In the genomic region with DNA sequence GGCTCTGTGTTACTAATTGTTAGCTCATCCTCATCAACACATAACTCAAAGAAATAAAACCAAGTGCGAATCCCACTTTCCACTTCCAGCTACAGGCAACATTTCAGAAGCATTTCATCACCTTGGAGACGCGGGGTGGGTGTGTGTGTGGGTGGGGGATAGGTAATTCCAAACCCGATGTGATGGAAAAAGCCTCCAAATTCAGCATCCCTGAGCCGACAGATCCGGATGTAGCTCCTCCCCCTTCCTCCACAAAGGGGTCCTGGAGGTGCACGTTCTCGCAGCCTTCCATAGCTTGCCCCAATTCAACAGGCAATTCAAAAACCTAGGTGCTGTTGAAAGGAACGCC, we compare ENCODE assay signal across 8 cellular contexts. TPM values are rescaled to one million over a fixed set of nuclear protein-coding genes. Genes with fewer than 3 reads are reported as not detected.
DNase-seq lines count a peak whose midpoint lies in the region; ATAC-seq, FAIRE-seq and TF ChIP-seq lines count a peak whose summit lies in the region.

No MANE protein-coding gene starts in this region.

- no peaks in the 10 kb centered on the region for H3K9me3 ChIP-seq in Loucy (ENCODE audit: insufficient read depth, low read depth, low read length)
- H3K9me3 ChIP-seq in keratinocyte (ENCODE audit: control insufficient read depth, low read depth, low read length): no peaks in the 10 kb centered on the region

- H3K27ac Mint-ChIP-seq in activated naive CD8-positive, alpha-beta T cell treated with anti-CD3 and anti-CD28 coated beads, Interleukin-2, amount 10 ng/mL, durations not matched to agents 7 days and 5 days: peak overlapping the region; percentile 98

- H3K4me3 ChIP-seq in Loucy (ENCODE audit: low read length, poor library complexity, severe bottlenecking): peak overlapping the region; percentile 91
- H3K4me3 ChIP-seq in keratinocyte (ENCODE audit: control insufficient read depth in 2 of 3, extremely low read depth in 1 of 3, insufficient read depth in 2 of 3, low read depth in 1 of 3, low read length in 3 of 3): peak overlapping the region; percentile 93 to 98 (median 95)

- H3F3A ChIP-seq in Loucy (ENCODE audit: low read depth): no peaks in the 10 kb centered on the region

- H3K27me3 ChIP-seq in Loucy (ENCODE audit: insufficient read depth, low read length, poor library complexity, severe bottlenecking) (no peaks in the 10 kb centered on the region), keratinocyte (ENCODE audit: control insufficient read depth, extremely low read depth, insufficient read depth, low read length) (no peaks in the 10 kb centered on the region)

- H3K9ac ChIP-seq in Loucy (ENCODE audit: low read depth, low read length, poor library complexity, severe bottlenecking) (peak overlapping the region; percentile 73), keratinocyte (ENCODE audit: control insufficient read depth, extremely low read depth, insufficient read depth, low read length) (peak overlapping the region; percentile 91)

- FAIRE-seq in keratinocyte (lab: Jason Lieb, UNC): no peak

- H3K27me3 Mint-ChIP-seq in activated naive CD8-positive, alpha-beta T cell treated with anti-CD3 and anti-CD28 coated beads, Interleukin-2, amount 10 ng/mL, durations not matched to agents 7 days and 5 days: no peaks in the 10 kb centered on the region

- peaks cover 14% of the 10 kb centered on the region for H3K36me3 Mint-ChIP-seq in activated naive CD8-positive, alpha-beta T cell treated with anti-CD3 and anti-CD28 coated beads, Interleukin-2, amount 10 ng/mL, durations not matched to agents 7 days and 5 days

- H3K4me3 Mint-ChIP-seq in activated naive CD8-positive, alpha-beta T cell treated with anti-CD3 and anti-CD28 coated beads, Interleukin-2, amount 10 ng/mL, durations not matched to agents 7 days and 5 days: peak overlapping the region; percentile 98

- POLR2A ChIA-PET in activated naive CD8-positive, alpha-beta T cell treated with anti-CD3 and anti-CD28 coated beads, Interleukin-2, amount 10 ng/mL, durations not matched to agents 7 days and 5 days (lab: Charles Lee): interaction anchor here (1.0 to 2.3 kb wide), 6 partner anchors 72 to 683 kb away, joined by 3 to 15 read pairs (median 4); a partner anchor contains a TSS

- peak overlapping the region; percentile 90 for H3K4me2 ChIP-seq in Loucy (ENCODE audit: low read depth, low read length, poor library complexity, severe bottlenecking)
- peak overlapping the region; percentile 63 for H3K4me2 ChIP-seq in keratinocyte (ENCODE audit: control insufficient read depth, extremely low read depth, insufficient read depth, low read depth, low read length)

- H3K4me1 Mint-ChIP-seq in activated naive CD8-positive, alpha-beta T cell treated with anti-CD3 and anti-CD28 coated beads, Interleukin-2, amount 10 ng/mL, durations not matched to agents 7 days and 5 days: peaks cover 34% of the 10 kb centered on the region

- H4K20me1 ChIP-seq in Loucy (ENCODE audit: insufficient read depth, low read length, poor library complexity, severe bottlenecking) (peaks cover 34% of the 10 kb centered on the region), keratinocyte (ENCODE audit: control insufficient read depth, extremely low read depth, insufficient read depth, low read length) (no peaks in the 10 kb centered on the region)

- H3K9me1 ChIP-seq in keratinocyte (ENCODE audit: control insufficient read depth, extremely low read depth, insufficient read depth, low read length): no peaks in the 10 kb centered on the region

- H2AFZ ChIP-seq in Loucy (ENCODE audit: low read length) (peak overlapping the region; percentile 94), keratinocyte (ENCODE audit: control insufficient read depth, low read length) (peak overlapping the region; percentile 98)

- H3K9me2 ChIP-seq in Loucy (replicated peaks; ENCODE audit: low read depth, low read length): no peaks in the 10 kb centered on the region

- peak; percentile 45 for DNase-seq in NK-92 treated with Interleukin-12 subunit alpha and Interleukin-12 subunit beta, amount 100 ng/mL, for 24 hours (lab: John Stamatoyannopoulos, UW)
- DNase-seq in NK-92 (lab: John Stamatoyannopoulos, UW; ENCODE audit: unreplicated experiment): no peak
- no peak for DNase-seq in activated naive CD8-positive, alpha-beta T cell treated with anti-CD3 and anti-CD28 coated beads, Interleukin-2, amount 10 ng/mL, durations not matched to agents 7 days and 5 days
- DNase-seq in keratinocyte (ENCODE audit: low read depth, low spot score): no peak
- DNase-seq in stimulated activated CD4-positive, alpha-beta T cell treated with anti-CD3 and anti-CD28 coated beads, Interleukin-2, amount 100 ng/mL, for 24 hours: peak; percentile 52 to 54
- DNase-seq in NCI-H187 treated with DMSO at 0.1 percent for 48 hours (lab: John Stamatoyannopoulos, UW): no peak

- ATAC-seq in activated naive CD8-positive, alpha-beta T cell treated with anti-CD3 and anti-CD28 coated beads, Interleukin-2, amount 10 ng/mL, durations not matched to agents 7 days and 5 days (ENCODE audit: low read depth): no peak
- ATAC-seq in GM21528 (IDR thresholded peaks at IDR 0.05; ENCODE audit: low FRiP score, unreplicated experiment): no peak

- H3K36me3 ChIP-seq in Loucy (ENCODE audit: insufficient read depth, low read length): peaks cover 8% of the 10 kb centered on the region; the same call in 1 of the 2 replicates
- H3K36me3 ChIP-seq in keratinocyte (ENCODE audit: control insufficient read depth in 2 of 2, extremely low read depth in 1 of 2, insufficient read depth in 2 of 2, low read length in 2 of 2): peaks cover 4% of the 10 kb centered on the region in 2 experiments

- TF ChIP-seq CTCF in Loucy (conservative IDR thresholded peaks at IDR 0.05; ENCODE audit: low read length) (no peak), keratinocyte (optimal IDR thresholded peaks at IDR 0.05 in 1 of 3, IDR thresholded peaks at IDR 0.05 in 1 of 3, conservative IDR thresholded peaks at IDR 0.05 in 1 of 3; ENCODE audit: extremely low read depth in 1 of 3, insufficient read depth in 2 of 3, low read length in 3 of 3) (no peak)

- dilution Hi-C loops in keratinocyte (cut with MboI; ENCODE audit: extremely low pct_ligation_motif_present, low sequenced_read_pairs): no loop called here

- H3K4me1 ChIP-seq in Loucy (ENCODE audit: insufficient read depth, low read length, poor library complexity, severe bottlenecking): peaks cover 37% of the 10 kb centered on the region
- peaks cover 14% of the 10 kb centered on the region for H3K4me1 ChIP-seq in keratinocyte (ENCODE audit: control insufficient read depth, extremely low read depth, insufficient read depth, low read length)

- H3K9me3 Mint-ChIP-seq in activated naive CD8-positive, alpha-beta T cell treated with anti-CD3 and anti-CD28 coated beads, Interleukin-2, amount 10 ng/mL, durations not matched to agents 7 days and 5 days: no peaks in the 10 kb centered on the region

- H3K27ac ChIP-seq in keratinocyte (ENCODE audit: control insufficient read depth, insufficient read depth, low read length): peak overlapping the region; percentile 93

- peaks cover 50% of the 10 kb centered on the region for H3K79me2 ChIP-seq in Loucy (ENCODE audit: insufficient read depth, low read length)
- H3K79me2 ChIP-seq in keratinocyte (ENCODE audit: control insufficient read depth, insufficient read depth, low read length): peaks cover 22% of the 10 kb centered on the region

RNA-seq across cellular contexts. Expression of a gene that starts 0.5 kb away (rescaled TPM):
- total RNA-seq in activated naive CD8-positive, alpha-beta T cell treated with anti-CD3 and anti-CD28 coated beads, Interleukin-2, amount 10 ng/mL, durations not matched to agents 7 days and 5 days: 10 to 100 TPM; 21.4 to 24.1 TPM
- 9.1 to 16.1 TPM (median 9.6 TPM) in 3 replicates for polyA plus RNA-seq in keratinocyte
- polyA plus RNA-seq in keratinocyte (2011; ENCODE audit: low read depth): 17.5 TPM
- 2.0 and 5.0 TPM in 2 replicates for polyA plus RNA-seq in keratinocyte (2011; cell fraction: cytosol; rRNA removed)
- 9.8 and 15.7 TPM in 2 replicates for polyA plus RNA-seq in keratinocyte (2011; cell fraction: nucleus; rRNA removed)
- polyA plus RNA-seq in keratinocyte (2012; ENCODE audit: low replicate concordance): 10.1 and 11.7 TPM in 2 replicates
- polyA minus RNA-seq in keratinocyte: 2.1 to 15.7 TPM (median 8.3 TPM) in 3 replicates
- polyA minus RNA-seq in keratinocyte (2011; cell fraction: cytosol; rRNA and poly(A)+ RNA removed): 5.4 TPM
- 15.8 and 25.7 TPM in 2 replicates for polyA minus RNA-seq in keratinocyte (2011; cell fraction: nucleus; rRNA and poly(A)+ RNA removed)

Comparison
In these comparisons a context has a peak if more than half of its experiments do, and no peak if none do; other contexts are left out.
1. DNase-seq: peak in NK-92 treated with Interleukin-12 subunit alpha and Interleukin-12 subunit beta, amount 100 ng/mL, for 24 hours (single experiment) and stimulated activated CD4-positive, alpha-beta T cell treated with anti-CD3 and anti-CD28 coated beads, Interleukin-2, amount 100 ng/mL, for 24 hours (2 of 2); none in NK-92 (single experiment), activated naive CD8-positive, alpha-beta T cell treated with anti-CD3 and anti-CD28 coated beads, Interleukin-2, amount 10 ng/mL, durations not matched to agents 7 days and 5 days (single experiment), keratinocyte (single experiment) and NCI-H187 treated with DMSO at 0.1 percent for 48 hours (single experiment).